24 cellular contexts compared by ENCODE assay signal in the genomic region with DNA sequence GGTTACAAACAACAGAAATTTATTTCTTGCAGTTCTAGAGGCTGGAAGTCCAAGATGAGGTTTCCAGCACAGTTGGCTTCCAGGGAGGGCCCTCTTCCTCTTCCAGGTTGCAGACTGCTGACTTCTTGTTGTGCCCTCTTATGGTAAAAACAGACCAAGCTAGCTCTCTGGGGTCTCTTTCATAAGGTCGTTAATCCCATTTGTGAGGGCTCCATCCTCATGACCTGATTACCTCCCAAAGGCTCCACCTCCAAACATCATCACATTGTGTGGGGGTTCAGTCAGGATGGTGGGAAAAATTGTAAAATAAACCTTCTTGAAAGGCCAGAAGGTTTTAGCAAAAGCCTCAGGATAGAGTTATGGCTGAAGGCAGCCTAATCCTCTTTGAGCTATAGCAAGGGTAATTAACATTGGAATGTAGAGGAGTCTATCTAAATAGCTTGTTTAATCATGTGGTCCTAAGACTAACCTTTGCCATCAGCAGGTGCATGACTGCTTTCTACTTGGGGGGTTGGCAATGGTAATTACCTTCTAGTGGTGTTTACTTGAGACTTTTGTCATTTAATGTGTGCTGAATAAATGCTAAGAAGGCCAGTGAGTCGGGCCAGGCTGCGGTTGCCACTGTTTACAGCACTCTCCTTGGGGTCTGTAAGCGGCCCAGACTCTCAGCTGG.
"Had no signal": no experiment of that assay in that cellular context is flagged by ENCODE, and none has a peak within 500 bp of the region (broad histone marks: within the 10 kb centered on the region; RNA-seq: fewer than 3 reads in every experiment).

No MANE protein-coding gene starts in this region.

- H3K27ac ChIP-seq: esophagus muscularis mucosa, gastrocnemius medialis, left ventricle myocardium inferior, pancreas, psoas muscle, thyroid gland, upper lobe of right lung had no signal

- ATAC-seq: activated CD8-positive, alpha-beta T cell treated with anti-CD3 and anti-CD28 coated beads, Interleukin-2, amount 10 ng/mL, durations not matched to agents 7 days and 5 days; activated naive CD8-positive, alpha-beta T cell treated with anti-CD3 and anti-CD28 coated beads, Interleukin-2, amount 50 U/mL, for 24 hours; gastrocnemius medialis; natural killer cell treated with Interleukin-12 subunit alpha and Interleukin-12 subunit beta and Interleukin-15 and Interleukin-18, amount 100 ng/mL, for 72 hours; pancreas; psoas muscle; right cardiac atrium; stimulated activated naive CD8-positive, alpha-beta T cell treated with anti-CD3 and anti-CD28 coated beads, Interleukin-15, Interleukin-2, amounts not matched to agents 100 U/mL and 50 U/mL, for 24 hours; upper lobe of right lung had no signal

- FAIRE-seq: endothelial cell of umbilical vein, pancreas had no signal

- DNase-seq: activated CD4-positive, alpha-beta T cell treated with anti-CD3 and anti-CD28 coated beads for 1 hour; activated CD4-positive, alpha-beta T cell treated with anti-CD3 and anti-CD28 coated beads, Interleukin-2, amount 50 U/mL, for 1 hour; activated CD8-positive, alpha-beta T cell treated with anti-CD3 and anti-CD28 coated beads, Interleukin-2, amount 10 ng/mL, durations not matched to agents 7 days and 5 days; activated gamma-delta T cell; activated naive CD4-positive, alpha-beta T cell treated with anti-CD3 and anti-CD28 coated beads, Interleukin-2, amount 50 U/mL, for 16 hours; activated naive CD8-positive, alpha-beta T cell treated with anti-CD3 and anti-CD28 coated beads, Interleukin-2, amount 50 U/mL, for 24 hours; anterior cingulate cortex; dermis blood vessel endothelial cell; effector memory CD4-positive, alpha-beta T cell; gastrocnemius medialis; hypothalamus; kidney glomerular epithelial cell; left ventricle myocardium inferior; pancreas; psoas muscle; right cardiac atrium; stimulated activated CD4-positive, alpha-beta T cell treated with anti-CD3 and anti-CD28 coated beads, Interleukin-4, amount 100 ng/mL, for 24 hours; stimulated activated naive CD8-positive, alpha-beta T cell treated with anti-CD3 and anti-CD28 coated beads, Interleukin-15, Interleukin-2, amounts not matched to agents 100 U/mL and 50 U/mL, for 24 hours; substantia nigra; thyroid gland; upper lobe of right lung had no signal

- H3K27me3 ChIP-seq: esophagus muscularis mucosa, gastrocnemius medialis, thyroid gland, upper lobe of right lung had no signal

- H3K4me1 ChIP-seq: esophagus muscularis mucosa, gastrocnemius medialis, left ventricle myocardium inferior, pancreas, psoas muscle, thyroid gland, upper lobe of right lung had no signal

- H3K9me3 ChIP-seq: esophagus muscularis mucosa, gastrocnemius medialis, left ventricle myocardium inferior, pancreas, psoas muscle, thyroid gland, upper lobe of right lung had no signal

- H3K36me3 ChIP-seq: gastrocnemius medialis, pancreas, thyroid gland, upper lobe of right lung had no signal

- H3K4me3 ChIP-seq: esophagus muscularis mucosa, gastrocnemius medialis, left ventricle myocardium inferior, pancreas, psoas muscle, thyroid gland, upper lobe of right lung had no signal
